Comparison of ENCODE assay signal across 1 cellular context in the genomic region with DNA sequence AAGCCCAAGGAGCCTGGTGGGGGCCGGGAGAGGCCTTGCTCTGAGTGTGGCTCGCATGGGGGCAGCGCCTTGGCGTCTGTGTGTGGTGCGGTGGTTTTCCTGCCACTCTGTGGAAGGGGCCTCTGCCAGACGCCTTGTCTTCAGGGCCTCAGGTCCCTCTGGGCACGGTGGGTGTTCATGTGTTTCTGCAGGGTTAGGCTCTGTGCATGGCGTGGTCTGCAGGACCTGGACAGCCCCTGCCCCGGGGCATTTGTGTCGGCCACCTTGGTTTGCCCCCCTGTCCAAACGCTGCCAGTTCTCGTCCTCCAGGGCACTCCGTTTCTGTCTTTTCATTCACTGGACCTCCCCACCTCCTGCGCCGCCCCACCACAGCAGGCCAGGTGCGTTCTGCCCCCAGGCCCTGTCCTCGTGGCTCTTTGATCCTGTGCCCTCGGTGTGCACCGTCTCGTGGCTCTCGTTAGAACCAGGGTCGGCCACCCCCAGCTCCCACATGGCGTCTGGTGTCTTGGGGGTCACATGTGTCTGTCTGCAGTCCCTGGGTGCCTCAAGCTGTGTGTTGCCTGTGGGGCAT.
TF ChIP-seq lines count a peak whose summit lies in the region.

No MANE protein-coding gene starts in this region.

TF ChIP-seq in H1, 55 proteins besides CTCF, POLR2A, EP300 and RAD21:
- no peak for TF ChIP-seq BACH1 (IDR thresholded peaks at IDR 0.05; ENCODE audit: low read length)
- no peak for TF ChIP-seq SIN3A (conservative IDR thresholded peaks at IDR 0.05 in 1 of 2, IDR thresholded peaks at IDR 0.05 in 1 of 2; ENCODE audit: low read depth in 1 of 2, low read length in 2 of 2)
- TF ChIP-seq TEAD4 (IDR thresholded peaks at IDR 0.05; ENCODE audit: low read depth, low read length), result no peak
- TF ChIP-seq ASH2L (IDR thresholded peaks at IDR 0.05; ENCODE audit: low read length), result no peak
- TF ChIP-seq ATF3 (IDR thresholded peaks at IDR 0.05; ENCODE audit: insufficient read depth, low read depth, low read length), result no peak
- no peak for TF ChIP-seq KDM1A (IDR thresholded peaks at IDR 0.05; ENCODE audit: borderline replicate concordance, low read length)
- no peak for TF ChIP-seq TBP (IDR thresholded peaks at IDR 0.05; ENCODE audit: low read depth, low read length)
- TF ChIP-seq RFX5 (IDR thresholded peaks at IDR 0.05; ENCODE audit: borderline replicate concordance, low read depth, low read length), result no peak
- no peak for TF ChIP-seq EGR1 (IDR thresholded peaks at IDR 0.05; ENCODE audit: borderline replicate concordance, low read depth, low read length)
- no peak for TF ChIP-seq KDM4A (IDR thresholded peaks at IDR 0.05; ENCODE audit: low read depth, low read length, severe bottlenecking)
- no peak for TF ChIP-seq RXRA (IDR thresholded peaks at IDR 0.05; ENCODE audit: insufficient read depth, low read depth, low read length)
- no peak for TF ChIP-seq NRF1 (IDR thresholded peaks at IDR 0.05; ENCODE audit: low read depth, low read length)
- no peak for TF ChIP-seq CREB1 (IDR thresholded peaks at IDR 0.05)
